In genomic region chr10:6383099-6383812, GRCh38 we compare ENCODE assay signal across 13 cellular contexts.
A peak's percentile ranks its signal among the peaks of the same experiment; 100 is the strongest.
DNase-seq lines count a peak whose midpoint lies in the region; ATAC-seq and TF ChIP-seq lines count a peak whose summit lies in the region.
"Had no signal": no experiment of that assay in that cellular context is flagged by ENCODE, and none has a peak within 500 bp of the region (broad histone marks: within the 10 kb centered on the region; RNA-seq: fewer than 3 reads in every experiment).

No MANE protein-coding gene starts in this region.

- no peak for ATAC-seq in left lobe of liver
- ATAC-seq in thoracic aorta (ENCODE audit: insufficient number of reproducible peaks, low FRiP score, low read depth) = peak; percentile 68
- ATAC-seq in GM21717 (IDR thresholded peaks at IDR 0.05; ENCODE audit: unreplicated experiment) = no peak
- ATAC-seq: Panc1; stimulated activated effector memory CD8-positive, alpha-beta T cell treated with anti-CD3 and anti-CD28 coated beads, Interleukin-12 subunit alpha, Interleukin-12 subunit beta, amount 100 ng/mL, for 72 hours had no signal

- H3K27me3 Mint-ChIP-seq in chondrocyte (ENCODE audit: low read depth) = no peaks in the 10 kb centered on the region
- H3K27me3 Mint-ChIP-seq: central memory CD8-positive, alpha-beta T cell had no signal

- H3K4me3 Mint-ChIP-seq in chondrocyte (ENCODE audit: unreplicated experiment) = no peak overlapping the region
- H3K4me3 Mint-ChIP-seq: central memory CD8-positive, alpha-beta T cell had no signal

- H3K9me3 Mint-ChIP-seq in chondrocyte (ENCODE audit: low read depth) = peaks cover 19% of the 10 kb centered on the region

- no peaks in the 10 kb centered on the region for H3K36me3 Mint-ChIP-seq in chondrocyte (ENCODE audit: low read depth)
- H3K36me3 Mint-ChIP-seq: stimulated activated effector memory CD8-positive, alpha-beta T cell treated with anti-CD3 and anti-CD28 coated beads, Interleukin-12 subunit alpha, Interleukin-12 subunit beta, amount 100 ng/mL, for 72 hours had no signal

- TF ChIP-seq CTCF in chondrocyte (IDR thresholded peaks at IDR 0.05) = no peak
- TF ChIP-seq CTCF in thoracic aorta (IDR thresholded peaks at IDR 0.05) = no peak

- peaks cover 29% of the 10 kb centered on the region for H3K4me1 Mint-ChIP-seq in chondrocyte (ENCODE audit: low read depth)
- H3K4me1 Mint-ChIP-seq: central memory CD8-positive, alpha-beta T cell had no signal

- peak overlapping the region; percentile 70 to 91 for H3K27ac ChIP-seq in thoracic aorta

- peak overlapping the region; percentile 10 for H3K4me3 ChIP-seq in thoracic aorta

- H3K4me1 ChIP-seq in thoracic aorta (ENCODE audit: control insufficient read depth in 1 of 2, low read depth in 2 of 2) = peaks cover 19 to 30% of the 10 kb centered on the region in 2 donors

- DNase-seq in HT1080 (ENCODE audit: low read depth) (peak; percentile 56), chondrocyte (ENCODE audit: low spot score) (no peak), left lobe of liver (ENCODE audit: low spot score) (peak; percentile 34), thoracic aorta (ENCODE audit: low spot score) (no peak), GM19238 (ENCODE audit: insufficient read length, low spot score) (no peak)
- DNase-seq in central memory CD4-positive, alpha-beta T cell = no peak
- DNase-seq: activated CD4-positive, alpha-beta T cell treated with anti-CD3 and anti-CD28 coated beads for 48 hours; NCI-H1092; small intestine had no signal

- no peaks in the 10 kb centered on the region for H3K27me3 ChIP-seq in thoracic aorta (replicated peaks; ENCODE audit: insufficient read depth)

- H3K36me3 ChIP-seq in thoracic aorta = no peaks in the 10 kb centered on the region

- no peaks in the 10 kb centered on the region for H3K9me3 ChIP-seq in thoracic aorta

- H3K27ac Mint-ChIP-seq in chondrocyte (ENCODE audit: unreplicated experiment) = peak overlapping the region; percentile 68
- H3K27ac Mint-ChIP-seq: stimulated activated effector memory CD8-positive, alpha-beta T cell treated with anti-CD3 and anti-CD28 coated beads, Interleukin-12 subunit alpha, Interleukin-12 subunit beta, amount 100 ng/mL, for 72 hours had no signal

Comparison
In these comparisons a context has a peak if more than half of its experiments do, and no peak if none do; other contexts are left out.
1. DNase-seq: peak in HT1080 (single experiment) and left lobe of liver (single experiment); none in chondrocyte (single experiment), thoracic aorta (single experiment), GM19238 (single experiment) and central memory CD4-positive, alpha-beta T cell (single experiment).